2 cellular contexts compared by ENCODE assay signal in the genomic region with DNA sequence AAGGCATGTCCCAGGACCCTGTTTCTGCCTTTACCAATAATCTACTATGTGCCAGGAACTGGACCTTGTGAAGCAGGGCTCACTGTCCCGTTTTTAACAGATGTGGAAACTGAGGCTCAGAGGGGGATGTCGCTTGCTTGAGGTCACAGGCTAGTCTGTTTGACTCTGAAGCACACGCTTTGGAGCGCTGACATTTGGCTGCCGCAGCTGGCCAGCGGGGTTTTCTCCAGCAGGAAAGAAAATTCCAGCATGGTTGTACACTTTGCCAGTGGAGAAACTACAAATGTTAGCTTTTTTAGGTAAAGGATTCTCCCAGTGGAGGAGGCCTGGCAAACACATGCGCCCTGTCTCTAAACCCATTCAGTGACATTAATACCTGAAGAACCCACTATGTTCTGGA.
TF ChIP-seq lines count a peak whose summit lies in the region.

No MANE protein-coding gene starts in this region.

TF ChIP-seq in HEK293, 187 proteins besides CTCF, POLR2A, EP300 and RAD21:
- TF ChIP-seq ZNF48 (tag by site-specific recombination; IDR thresholded peaks at IDR 0.05) = no peak
- no peak for TF ChIP-seq ZBTB21 (tag by site-specific recombination; IDR thresholded peaks at IDR 0.05)
- TF ChIP-seq ZNF530 (tag by site-specific recombination; IDR thresholded peaks at IDR 0.05; ENCODE audit: low read depth) = no peak
- no peak for TF ChIP-seq ZNF398 (tag by site-specific recombination; IDR thresholded peaks at IDR 0.05)
- TF ChIP-seq SP3 (tag by site-specific recombination; IDR thresholded peaks at IDR 0.05) = no peak
- no peak for TF ChIP-seq ZNF785 (tag by site-specific recombination; IDR thresholded peaks at IDR 0.05)
- no peak for TF ChIP-seq ZNF184 (tag by site-specific recombination; IDR thresholded peaks at IDR 0.05)
- no peak for TF ChIP-seq KLF7 (tag by site-specific recombination; IDR thresholded peaks at IDR 0.05; ENCODE audit: borderline replicate concordance)
- TF ChIP-seq ZNF335 (tag by site-specific recombination; conservative IDR thresholded peaks at IDR 0.05) = no peak
- TF ChIP-seq, protein P1, sequence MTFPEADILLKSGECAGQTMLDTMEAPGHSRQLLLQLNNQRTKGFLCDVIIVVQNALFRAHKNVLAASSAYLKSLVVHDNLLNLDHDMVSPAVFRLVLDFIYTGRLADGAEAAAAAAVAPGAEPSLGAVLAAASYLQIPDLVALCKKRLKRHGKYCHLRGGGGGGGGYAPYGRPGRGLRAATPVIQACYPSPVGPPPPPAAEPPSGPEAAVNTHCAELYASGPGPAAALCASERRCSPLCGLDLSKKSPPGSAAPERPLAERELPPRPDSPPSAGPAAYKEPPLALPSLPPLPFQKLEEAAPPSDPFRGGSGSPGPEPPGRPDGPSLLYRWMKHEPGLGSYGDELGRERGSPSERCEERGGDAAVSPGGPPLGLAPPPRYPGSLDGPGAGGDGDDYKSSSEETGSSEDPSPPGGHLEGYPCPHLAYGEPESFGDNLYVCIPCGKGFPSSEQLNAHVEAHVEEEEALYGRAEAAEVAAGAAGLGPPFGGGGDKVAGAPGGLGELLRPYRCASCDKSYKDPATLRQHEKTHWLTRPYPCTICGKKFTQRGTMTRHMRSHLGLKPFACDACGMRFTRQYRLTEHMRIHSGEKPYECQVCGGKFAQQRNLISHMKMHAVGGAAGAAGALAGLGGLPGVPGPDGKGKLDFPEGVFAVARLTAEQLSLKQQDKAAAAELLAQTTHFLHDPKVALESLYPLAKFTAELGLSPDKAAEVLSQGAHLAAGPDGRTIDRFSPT (tag by site-specific recombination; IDR thresholded peaks at IDR 0.05) = no peak
- no peak for TF ChIP-seq ZNF274 (IDR thresholded peaks at IDR 0.05; ENCODE audit: low read length)
- TF ChIP-seq ZNF274 (tag by site-specific recombination; IDR thresholded peaks at IDR 0.05; ENCODE audit: borderline replicate concordance) = no peak
- no peak for TF ChIP-seq ZBTB1 (tag by site-specific recombination; IDR thresholded peaks at IDR 0.05)
- no peak for TF ChIP-seq ZNF701 (tag by site-specific recombination; IDR thresholded peaks at IDR 0.05)
- no peak for TF ChIP-seq ZBTB6 (tag by site-specific recombination; IDR thresholded peaks at IDR 0.05)
- no peak for TF ChIP-seq ZNF488 (tag by site-specific recombination; IDR thresholded peaks at IDR 0.05)
- TF ChIP-seq ZEB2 (tag by site-specific recombination; IDR thresholded peaks at IDR 0.05) = no peak
- TF ChIP-seq, protein P2, sequence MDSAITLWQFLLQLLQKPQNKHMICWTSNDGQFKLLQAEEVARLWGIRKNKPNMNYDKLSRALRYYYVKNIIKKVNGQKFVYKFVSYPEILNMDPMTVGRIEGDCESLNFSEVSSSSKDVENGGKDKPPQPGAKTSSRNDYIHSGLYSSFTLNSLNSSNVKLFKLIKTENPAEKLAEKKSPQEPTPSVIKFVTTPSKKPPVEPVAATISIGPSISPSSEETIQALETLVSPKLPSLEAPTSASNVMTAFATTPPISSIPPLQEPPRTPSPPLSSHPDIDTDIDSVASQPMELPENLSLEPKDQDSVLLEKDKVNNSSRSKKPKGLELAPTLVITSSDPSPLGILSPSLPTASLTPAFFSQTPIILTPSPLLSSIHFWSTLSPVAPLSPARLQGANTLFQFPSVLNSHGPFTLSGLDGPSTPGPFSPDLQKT (IDR thresholded peaks at IDR 0.05; ENCODE audit: borderline replicate concordance, low read depth, low read length) = no peak
- TF ChIP-seq, protein P3, sequence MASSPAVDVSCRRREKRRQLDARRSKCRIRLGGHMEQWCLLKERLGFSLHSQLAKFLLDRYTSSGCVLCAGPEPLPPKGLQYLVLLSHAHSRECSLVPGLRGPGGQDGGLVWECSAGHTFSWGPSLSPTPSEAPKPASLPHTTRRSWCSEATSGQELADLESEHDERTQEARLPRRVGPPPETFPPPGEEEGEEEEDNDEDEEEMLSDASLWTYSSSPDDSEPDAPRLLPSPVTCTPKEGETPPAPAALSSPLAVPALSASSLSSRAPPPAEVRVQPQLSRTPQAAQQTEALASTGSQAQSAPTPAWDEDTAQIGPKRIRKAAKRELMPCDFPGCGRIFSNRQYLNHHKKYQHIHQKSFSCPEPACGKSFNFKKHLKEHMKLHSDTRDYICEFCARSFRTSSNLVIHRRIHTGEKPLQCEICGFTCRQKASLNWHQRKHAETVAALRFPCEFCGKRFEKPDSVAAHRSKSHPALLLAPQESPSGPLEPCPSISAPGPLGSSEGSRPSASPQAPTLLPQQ (tag by site-specific recombination; IDR thresholded peaks at IDR 0.05) = no peak

TF ChIP-seq in HepG2, 621 proteins besides CTCF, POLR2A, EP300 and RAD21:
- no peak for TF ChIP-seq NR2C2 (CRISPR knock-in tag; IDR thresholded peaks at IDR 0.05; ENCODE audit: borderline replicate concordance)
- no peak for TF ChIP-seq ZNF709 (CRISPR knock-in tag; IDR thresholded peaks at IDR 0.05)
- TF ChIP-seq HHEX (CRISPR knock-in tag; IDR thresholded peaks at IDR 0.05) = no peak
- TF ChIP-seq TOPORS (CRISPR knock-in tag; IDR thresholded peaks at IDR 0.05) = no peak
TF ChIP-seq in HepG2: peak in this region for 0.
